In the genomic region with DNA sequence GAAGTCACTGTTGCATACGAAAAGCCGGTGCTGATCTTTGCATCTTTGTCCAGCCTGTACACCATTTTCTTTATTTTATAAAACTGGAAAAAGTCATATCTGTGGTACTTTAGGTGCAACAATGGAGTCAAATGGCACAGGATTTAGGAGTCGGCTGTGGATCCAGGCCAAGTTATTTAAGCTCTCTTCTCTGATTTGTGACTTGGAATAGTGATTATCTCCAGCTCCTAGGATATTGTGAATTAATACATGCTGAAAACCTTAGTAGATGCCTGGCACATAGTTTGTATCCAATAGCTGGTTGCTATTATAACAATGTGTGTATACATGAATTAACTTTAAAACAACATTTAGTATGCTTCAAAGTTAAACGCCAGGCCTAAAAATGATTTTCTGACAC, we compare ENCODE assay signal across 1 cellular context.
TF ChIP-seq lines count a peak whose summit lies in the region.

No MANE protein-coding gene starts in this region.

TF ChIP-seq in SK-N-SH, 30 proteins besides CTCF, POLR2A, EP300 and RAD21 (continued from another document):
- TF ChIP-seq POLR2AphosphoS5 (IDR thresholded peaks at IDR 0.05; ENCODE audit: low read depth, low read length) (no peak), SMC3 (IDR thresholded peaks at IDR 0.05; ENCODE audit: low read depth, low read length) (no peak), FOXM1 (IDR thresholded peaks at IDR 0.05; ENCODE audit: low read depth) (no peak), NFIC (IDR thresholded peaks at IDR 0.05; ENCODE audit: borderline replicate concordance) (no peak), JUND (IDR thresholded peaks at IDR 0.05) (no peak), FOSL2 (IDR thresholded peaks at IDR 0.05; ENCODE audit: borderline replicate concordance, low read depth) (no peak), TAF1 (IDR thresholded peaks at IDR 0.05; ENCODE audit: borderline replicate concordance, low read depth, low read length) (no peak), GABPA (IDR thresholded peaks at IDR 0.05; ENCODE audit: low read depth) (no peak), SIN3A (IDR thresholded peaks at IDR 0.05; ENCODE audit: borderline replicate concordance, low read depth, low read length) (no peak), RCOR1 (IDR thresholded peaks at IDR 0.05; ENCODE audit: low read length) (no peak), MEF2A (IDR thresholded peaks at IDR 0.05; ENCODE audit: borderline replicate concordance, low read depth) (no peak), YY1 (IDR thresholded peaks at IDR 0.05; ENCODE audit: low read depth) (no peak)
- TF ChIP-seq, protein P1, sequence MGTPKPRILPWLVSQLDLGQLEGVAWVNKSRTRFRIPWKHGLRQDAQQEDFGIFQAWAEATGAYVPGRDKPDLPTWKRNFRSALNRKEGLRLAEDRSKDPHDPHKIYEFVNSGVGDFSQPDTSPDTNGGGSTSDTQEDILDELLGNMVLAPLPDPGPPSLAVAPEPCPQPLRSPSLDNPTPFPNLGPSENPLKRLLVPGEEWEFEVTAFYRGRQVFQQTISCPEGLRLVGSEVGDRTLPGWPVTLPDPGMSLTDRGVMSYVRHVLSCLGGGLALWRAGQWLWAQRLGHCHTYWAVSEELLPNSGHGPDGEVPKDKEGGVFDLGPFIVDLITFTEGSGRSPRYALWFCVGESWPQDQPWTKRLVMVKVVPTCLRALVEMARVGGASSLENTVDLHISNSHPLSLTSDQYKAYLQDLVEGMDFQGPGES (IDR thresholded peaks at IDR 0.05; ENCODE audit: low read depth, low read length) = no peak
- TF ChIP-seq, protein P2, sequence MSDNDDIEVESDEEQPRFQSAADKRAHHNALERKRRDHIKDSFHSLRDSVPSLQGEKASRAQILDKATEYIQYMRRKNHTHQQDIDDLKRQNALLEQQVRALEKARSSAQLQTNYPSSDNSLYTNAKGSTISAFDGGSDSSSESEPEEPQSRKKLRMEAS (IDR thresholded peaks at IDR 0.05; ENCODE audit: low read depth) = no peak
